Comparison of ENCODE assay signal across 21 cellular contexts in the genomic region with DNA sequence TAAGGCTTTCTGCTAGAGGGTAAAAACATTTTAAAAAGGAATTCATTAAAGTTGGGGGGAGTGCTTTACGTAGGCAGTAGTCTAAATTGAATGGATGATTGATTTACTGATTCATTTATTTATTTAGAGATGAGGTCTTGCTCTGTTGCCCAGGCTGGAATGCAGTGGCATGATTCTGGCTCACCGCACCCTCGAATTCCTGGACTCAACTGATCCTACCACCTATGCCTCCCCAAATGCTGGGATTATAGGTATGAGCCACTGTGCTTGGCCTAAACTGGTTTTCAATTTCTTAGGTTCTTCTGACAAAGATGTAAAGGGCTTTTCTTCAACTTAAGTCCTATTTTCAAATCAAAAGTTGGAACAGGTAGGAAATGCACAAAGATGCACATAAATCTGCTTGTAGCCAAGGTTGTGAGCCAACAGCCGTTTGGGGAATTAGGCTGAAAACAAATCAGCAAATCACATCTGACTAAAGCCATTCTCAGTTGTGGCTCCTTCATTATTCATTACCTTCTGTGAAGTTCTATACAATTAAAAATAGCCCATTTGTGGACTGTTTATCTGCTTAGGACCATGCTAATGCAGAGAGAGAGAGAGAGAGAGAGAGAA.
DNase-seq lines count a peak whose midpoint lies in the region; ATAC-seq, FAIRE-seq and TF ChIP-seq lines count a peak whose summit lies in the region.
"Had no signal": no experiment of that assay in that cellular context is flagged by ENCODE, and none has a peak within 500 bp of the region (broad histone marks: within the 10 kb centered on the region; RNA-seq: fewer than 3 reads in every experiment).

No MANE protein-coding gene starts in this region.

- H3K79me1 ChIP-seq in neuronal stem cell (ENCODE audit: low read depth, low read length), result no peaks in the 10 kb centered on the region

- no peak overlapping the region for H4K8ac ChIP-seq in neuronal stem cell (ENCODE audit: low read depth, low read length)

- no peak for ATAC-seq in HCT116
- no peak for ATAC-seq in HG03039 (IDR thresholded peaks at IDR 0.05; ENCODE audit: unreplicated experiment)
- ATAC-seq: activated CD8-positive, alpha-beta T cell treated with anti-CD3 and anti-CD28 coated beads, Interleukin-2, amount 10 ng/mL, durations not matched to agents 7 days and 5 days; activated T-cell treated with anti-CD3 and anti-CD28 coated beads, Interleukin-2, amount 50 U/mL, for 72 hours; heart left ventricle; natural killer cell had no signal

- H3K9me2 ChIP-seq in HCT116 (ENCODE audit: insufficient read depth), result no peaks in the 10 kb centered on the region

- POLR2A ChIA-PET in HCT116 (lab: Charles Lee), result no interaction called here

- H3K4me3 ChIP-seq in HCT116 (replicated peaks in 1 of 2; ENCODE audit: low read depth in 1 of 2, low read length in 2 of 2) (no peak overlapping the region), neuronal stem cell (ENCODE audit: low read length in 2 of 2) (no peak overlapping the region)
- H3K4me3 ChIP-seq: HAP-1, heart left ventricle, prostate gland, suprapubic skin had no signal

- FAIRE-seq in RCC 7860 (lab: Jason Lieb, UNC), result peak; percentile 97

- no peak overlapping the region for H2BK120ac ChIP-seq in neuronal stem cell (ENCODE audit: low read depth, low read length)

- H2BK5ac ChIP-seq in neuronal stem cell (ENCODE audit: low read length), result no peak overlapping the region

- H2AK5ac ChIP-seq in neuronal stem cell (ENCODE audit: low read depth, low read length), result no peak overlapping the region

- H3K9me3 ChIP-seq in HCT116 (ENCODE audit: control insufficient read depth in 1 of 2, insufficient read depth in 1 of 2, low read depth in 1 of 2, low read length in 2 of 2) (no peaks in the 10 kb centered on the region), neuronal stem cell (replicated peaks in 1 of 2; ENCODE audit: control insufficient read depth in 2 of 2, insufficient read depth in 1 of 2, low read depth in 1 of 2, low read length in 2 of 2) (peaks cover 0 to 2% of the 10 kb centered on the region in 2 donors)
- H3K9me3 ChIP-seq: HAP-1, heart left ventricle, prostate gland, suprapubic skin had no signal

- BruUV-seq in HCT116 (replicated peaks; lab: Mats Ljungman, UMichigan), result no TSS peak

- no peak overlapping the region for H3K9ac ChIP-seq in HCT116 (ENCODE audit: low read length)
- no peak overlapping the region for H3K9ac ChIP-seq in neuronal stem cell (ENCODE audit: low read depth, low read length, poor library complexity)

- no peak for TF ChIP-seq RAD21 in HCT116 (IDR thresholded peaks at IDR 0.05; ENCODE audit: low read depth)

- CTCF ChIA-PET in HCT116 (lab: Charles Lee), result no interaction called here

- H3K79me2 ChIP-seq in HCT116 (ENCODE audit: insufficient read depth, low read length), result no peaks in the 10 kb centered on the region

- no peak for TF ChIP-seq CTCF in HCT116 (IDR thresholded peaks at IDR 0.05 in 2 of 3, conservative IDR thresholded peaks at IDR 0.05 in 1 of 3; ENCODE audit: borderline replicate concordance in 1 of 3, insufficient read depth in 1 of 3, low read depth in 2 of 3, low read length in 2 of 3)

- no peak overlapping the region for H4K91ac ChIP-seq in neuronal stem cell (ENCODE audit: low read depth, low read length, poor library complexity)

- WGBS in neuronal stem cell (ENCODE audit: extremely low coverage in 2 of 2, insufficient read length in 2 of 2, insufficient replicate concordance in 1 of 2), 2 donors, result no CpG with 5 or more reads among the region's 4 CpGs

- TF ChIP-seq POLR2A in HCT116 (IDR thresholded peaks at IDR 0.05; ENCODE audit: borderline replicate concordance, extremely low read depth, insufficient read depth, insufficient read length), result no peak

- H3K36me3 ChIP-seq in HCT116 (ENCODE audit: control insufficient read depth in 1 of 2, insufficient read depth in 2 of 2, low read length in 2 of 2) (no peaks in the 10 kb centered on the region), neuronal stem cell (replicated peaks in 1 of 2; ENCODE audit: control insufficient read depth in 2 of 2, insufficient read depth in 2 of 2, low read length in 2 of 2) (no peaks in the 10 kb centered on the region)
- H3K36me3 ChIP-seq: HAP-1, heart left ventricle, prostate gland, suprapubic skin had no signal

- no peak overlapping the region for H2BK15ac ChIP-seq in neuronal stem cell (ENCODE audit: low read length)

- intact Hi-C loops in HCT116 (cut with micrococcal nuclease), result no loop called here

- H3K4ac ChIP-seq in neuronal stem cell (ENCODE audit: low read length), result no peak overlapping the region

- H3K4me1 ChIP-seq in HCT116 (ENCODE audit: control insufficient read depth in 1 of 2, insufficient read depth in 2 of 2, low read length in 2 of 2), result peaks cover 9 to 26% of the 10 kb centered on the region in 2 experiments
- peaks cover 42 to 58% of the 10 kb centered on the region in 2 donors for H3K4me1 ChIP-seq in neuronal stem cell (ENCODE audit: control insufficient read depth in 2 of 2, insufficient read depth in 1 of 2, low read depth in 1 of 2, low read length in 2 of 2)
- H3K4me1 ChIP-seq: prostate gland had no signal

- RAD21 ChIA-PET in HCT116 (lab: Charles Lee; ENCODE audit: low non-redundant PET in 1 of 2, low total read pairs in 2 of 2, uncharacterized antibody in 2 of 2, unreplicated experiment in 2 of 2), result no interaction called here

- DNase-seq in HCT116 (ENCODE audit: low read depth, low spot score) (no peak), RCC 7860 (ENCODE audit: low spot score) (peak; percentile 90), epithelial cell of prostate (ENCODE audit: low read depth, low spot score) (no peak), neuronal stem cell (ENCODE audit: low spot score) (no peak), HT-29 (ENCODE audit: low spot score) (no peak), NAMALWA (ENCODE audit: low spot score) (no peak)
- DNase-seq in activated T-cell treated with anti-CD3 and anti-CD28 coated beads, Interleukin-2, amount 50 U/mL, for 1 hour, result no peak
- DNase-seq: activated CD8-positive, alpha-beta T cell treated with anti-CD3 and anti-CD28 coated beads, Interleukin-2, amount 10 ng/mL, durations not matched to agents 7 days and 5 days; activated naive CD8-positive, alpha-beta T cell treated with anti-CD3 and anti-CD28 coated beads, Interleukin-2, amount 10 ng/mL, durations not matched to agents 7 days and 5 days; activated T-cell treated with anti-CD3 and anti-CD28 coated beads, Interleukin-2, amount 50 U/mL, for 72 hours; AML-193; dermis blood vessel endothelial cell; heart left ventricle; natural killer cell; NCI-H1417 treated with DMSO at 0.1 percent for 48 hours; T-helper 1 cell had no signal

- no peaks in the 10 kb centered on the region for H3K27me3 ChIP-seq in HCT116 (ENCODE audit: insufficient read depth, low read length)
- no peaks in the 10 kb centered on the region for H3K27me3 ChIP-seq in neuronal stem cell (ENCODE audit: control insufficient read depth in 3 of 3, insufficient read depth in 3 of 3, low read depth in 1 of 3, low read length in 3 of 3)
- H3K27me3 ChIP-seq: heart left ventricle, suprapubic skin had no signal

- H4K20me1 ChIP-seq in HCT116 (ENCODE audit: insufficient read depth), result no peaks in the 10 kb centered on the region

- H3K18ac ChIP-seq in neuronal stem cell (ENCODE audit: low read length), result no peak overlapping the region

- no peak overlapping the region for H2AFZ ChIP-seq in HCT116 (ENCODE audit: low read depth, low read length, poor library complexity, severe bottlenecking)
- no peak overlapping the region for H2AFZ ChIP-seq in neuronal stem cell (ENCODE audit: low read length)

- H2BK12ac ChIP-seq in neuronal stem cell (ENCODE audit: low read length), result no peak overlapping the region

- H3K27ac ChIP-seq in HCT116 (ENCODE audit: low read depth, low read length) (no peak overlapping the region), epithelial cell of prostate (peak overlapping the region; percentile 26), neuronal stem cell (replicated peaks; ENCODE audit: low read length) (peak overlapping the region; percentile 76)
- H3K27ac ChIP-seq: heart left ventricle, prostate gland, suprapubic skin, VCaP had no signal

- peak overlapping the region; percentile 31 for H3K4me2 ChIP-seq in HCT116 (ENCODE audit: low read length)
- no peak overlapping the region for H3K4me2 ChIP-seq in neuronal stem cell (ENCODE audit: insufficient read depth, low read length, poor library complexity, severe bottlenecking)

- H3K14ac ChIP-seq in neuronal stem cell (ENCODE audit: low read length), result no peak overlapping the region

- H3K23ac ChIP-seq in neuronal stem cell (ENCODE audit: low read depth, low read length, poor library complexity), result no peak overlapping the region

TF ChIP-seq in HCT116, 20 proteins besides CTCF, POLR2A, EP300 and RAD21 (continues in another document):
- TF ChIP-seq ELF1 (IDR thresholded peaks at IDR 0.05; ENCODE audit: borderline replicate concordance, low read depth) (no peak), SRF (IDR thresholded peaks at IDR 0.05; ENCODE audit: low read depth) (no peak), YY1 (IDR thresholded peaks at IDR 0.05; ENCODE audit: extremely low read depth, insufficient replicate concordance, low read depth, low read length) (no peak), ZBTB33 (IDR thresholded peaks at IDR 0.05; ENCODE audit: extremely low read depth, insufficient replicate concordance, low read length) (no peak)
- TF ChIP-seq, protein P1, sequence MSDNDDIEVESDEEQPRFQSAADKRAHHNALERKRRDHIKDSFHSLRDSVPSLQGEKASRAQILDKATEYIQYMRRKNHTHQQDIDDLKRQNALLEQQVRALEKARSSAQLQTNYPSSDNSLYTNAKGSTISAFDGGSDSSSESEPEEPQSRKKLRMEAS (IDR thresholded peaks at IDR 0.05), result no peak
